Comparison of ENCODE assay signal across 1 cellular context in the genomic region with DNA sequence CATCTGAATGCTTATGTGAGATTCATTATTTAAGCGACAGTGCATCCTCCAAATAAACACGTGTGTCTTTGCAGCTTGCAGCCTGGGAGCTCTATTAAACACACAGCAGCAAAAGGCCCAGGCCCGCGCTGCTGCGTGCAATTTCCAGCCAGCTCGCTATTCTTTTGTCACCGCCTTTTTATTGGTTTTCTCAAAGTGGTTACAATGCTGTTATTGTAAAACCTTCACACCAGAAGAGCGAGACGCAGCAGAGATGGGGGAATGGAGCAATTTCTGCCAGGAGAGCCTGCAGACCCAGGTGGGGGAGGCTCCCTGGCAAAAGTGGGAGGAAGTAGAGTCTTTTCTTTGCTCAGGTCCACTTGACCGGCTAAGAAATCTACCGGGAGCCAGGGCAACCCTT.
TF ChIP-seq lines count a peak whose summit lies in the region.

No MANE protein-coding gene starts in this region.

TF ChIP-seq in H1, 55 proteins besides CTCF, POLR2A, EP300 and RAD21 (continued from another document):
- TF ChIP-seq, protein P1, sequence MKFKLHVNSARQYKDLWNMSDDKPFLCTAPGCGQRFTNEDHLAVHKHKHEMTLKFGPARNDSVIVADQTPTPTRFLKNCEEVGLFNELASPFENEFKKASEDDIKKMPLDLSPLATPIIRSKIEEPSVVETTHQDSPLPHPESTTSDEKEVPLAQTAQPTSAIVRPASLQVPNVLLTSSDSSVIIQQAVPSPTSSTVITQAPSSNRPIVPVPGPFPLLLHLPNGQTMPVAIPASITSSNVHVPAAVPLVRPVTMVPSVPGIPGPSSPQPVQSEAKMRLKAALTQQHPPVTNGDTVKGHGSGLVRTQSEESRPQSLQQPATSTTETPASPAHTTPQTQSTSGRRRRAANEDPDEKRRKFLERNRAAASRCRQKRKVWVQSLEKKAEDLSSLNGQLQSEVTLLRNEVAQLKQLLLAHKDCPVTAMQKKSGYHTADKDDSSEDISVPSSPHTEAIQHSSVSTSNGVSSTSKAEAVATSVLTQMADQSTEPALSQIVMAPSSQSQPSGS (IDR thresholded peaks at IDR 0.05; ENCODE audit: low read length): no peak
- TF ChIP-seq POU5F1 (IDR thresholded peaks at IDR 0.05; ENCODE audit: low read depth, low read length): no peak
